Comparison of ENCODE assay signal across 9 cellular contexts in the genomic region with DNA sequence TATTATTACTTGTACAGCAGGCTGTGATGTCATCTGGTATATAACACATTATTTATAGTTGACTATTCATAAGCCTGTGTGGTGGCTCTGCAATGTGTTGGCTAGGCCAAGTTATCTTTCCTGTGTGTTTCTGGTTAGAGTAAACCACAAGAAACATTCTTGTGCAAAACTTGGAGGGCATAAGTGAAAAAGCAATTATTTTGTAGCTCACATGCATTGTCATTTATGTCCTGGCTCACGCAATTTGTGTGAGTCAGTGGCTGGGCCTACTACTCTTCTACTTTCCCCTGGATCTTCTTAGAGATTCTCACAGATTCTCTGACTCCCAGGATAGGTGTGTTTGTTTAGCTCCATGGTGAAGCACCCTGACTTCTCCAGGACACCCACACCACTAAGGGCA. TPM values are rescaled to one million over a fixed set of nuclear protein-coding genes. Genes with fewer than 3 reads are reported as not detected.
A peak's percentile ranks its signal among the peaks of the same experiment; 100 is the strongest.
DNase-seq lines count a peak whose midpoint lies in the region; ATAC-seq and TF ChIP-seq lines count a peak whose summit lies in the region.
"Had no signal": no experiment of that assay in that cellular context is flagged by ENCODE, and none has a peak within 500 bp of the region (broad histone marks: within the 10 kb centered on the region; RNA-seq: fewer than 3 reads in every experiment).

No MANE protein-coding gene starts in this region.

- no peak overlapping the region for H3K4me3 ChIP-seq in suprapubic skin

- no peaks in the 10 kb centered on the region for H3K9me3 ChIP-seq in suprapubic skin

- no peak for TF ChIP-seq POLR2A in suprapubic skin (IDR thresholded peaks at IDR 0.05)

- no peak for TF ChIP-seq CTCF in suprapubic skin (IDR thresholded peaks at IDR 0.05)

- no peaks in the 10 kb centered on the region for H3K27me3 ChIP-seq in suprapubic skin

- peaks cover 10% of the 10 kb centered on the region for H3K4me1 ChIP-seq in suprapubic skin

- DNase-seq in GM04504 (ENCODE audit: low read depth) = peak; percentile 87
- DNase-seq in UCSD-AML1 (lab: John Stamatoyannopoulos, UW; ENCODE audit: unreplicated experiment) = peak; percentile 15
- DNase-seq in kidney tubule cell (ENCODE audit: low spot score) = peak; percentile 20
- DNase-seq in suprapubic skin (ENCODE audit: low spot score in 2 of 2) = no peak
- DNase-seq in NAMALWA (ENCODE audit: low spot score) = no peak
- DNase-seq in NCI-H526 treated with DMSO at 0.1 percent for 48 hours (lab: John Stamatoyannopoulos, UW) = no peak
- DNase-seq: NCI-H2081 had no signal

- ATAC-seq in HG03521 (IDR thresholded peaks at IDR 0.05; ENCODE audit: unreplicated experiment) = peak; percentile 37
- ATAC-seq in HG02840 (IDR thresholded peaks at IDR 0.05; ENCODE audit: low FRiP score, unreplicated experiment) = no peak

- no peak overlapping the region for H3K27ac ChIP-seq in suprapubic skin

- H3K36me3 ChIP-seq in suprapubic skin = no peaks in the 10 kb centered on the region

- WGBS in suprapubic skin = 57% methylated on average over 1 of the region's 1 CpG

- no peak for TF ChIP-seq EP300 in suprapubic skin (IDR thresholded peaks at IDR 0.05)

RNA-seq across cellular contexts. Expression of a gene that starts 59.3 kb away (rescaled TPM):
- 10 to 100 TPM in 1 of 4 donors, 1 to 10 TPM in 3; 5.7 to 14.7 (median 6.6) TPM for total RNA-seq in suprapubic skin

Comparison
In these comparisons a context has a peak if more than half of its experiments do, and no peak if none do; other contexts are left out.
1. DNase-seq: peak in GM04504 (single experiment), UCSD-AML1 (single experiment) and kidney tubule cell (single experiment); none in suprapubic skin (0 of 2), NAMALWA (single experiment) and NCI-H526 treated with DMSO at 0.1 percent for 48 hours (single experiment).